Comparison of ENCODE assay signal across 12 cellular contexts in the genomic region with DNA sequence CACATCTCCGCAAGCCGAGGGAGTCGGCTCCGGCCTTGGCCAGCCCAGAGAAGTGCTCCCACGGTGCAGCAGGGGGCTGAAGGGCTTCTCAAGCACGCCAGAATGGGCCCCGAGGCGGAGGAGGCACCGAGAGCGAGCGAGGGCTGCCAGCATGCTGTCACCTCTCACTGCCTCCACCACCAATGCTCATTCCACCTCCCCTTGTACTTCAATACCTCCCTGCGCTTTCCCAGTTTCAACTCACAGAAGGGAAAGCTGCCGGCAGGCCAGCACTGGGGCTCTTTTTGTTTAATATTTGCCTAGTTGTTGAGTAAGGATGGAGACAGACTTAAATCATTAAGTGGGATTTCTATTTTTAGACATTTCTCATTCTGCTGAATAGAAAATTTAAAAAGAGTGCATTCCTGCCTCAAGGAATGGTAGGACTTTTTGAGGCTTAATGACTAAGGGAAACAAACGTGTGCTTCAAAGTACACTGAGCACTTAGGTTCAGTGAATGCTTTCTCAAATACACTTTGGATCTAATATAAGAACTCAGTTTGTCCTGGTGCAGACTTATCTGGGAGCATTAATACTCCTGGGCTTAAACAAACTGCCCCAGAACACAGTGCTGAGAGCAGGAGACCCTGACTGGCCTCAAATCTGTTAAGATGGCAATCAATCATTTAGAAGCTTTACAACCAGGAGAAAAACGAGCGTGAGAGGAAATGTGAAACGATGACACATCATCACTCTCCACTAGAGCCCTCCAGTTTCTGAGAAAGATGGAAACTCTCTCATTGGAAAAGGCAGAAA.
DNase-seq lines count a peak whose midpoint lies in the region; ATAC-seq and TF ChIP-seq lines count a peak whose summit lies in the region.
"Had no signal": no experiment of that assay in that cellular context is flagged by ENCODE, and none has a peak within 500 bp of the region (broad histone marks: within the 10 kb centered on the region; RNA-seq: fewer than 3 reads in every experiment).

No MANE protein-coding gene starts in this region.

- no peak for TF ChIP-seq CTCF in astrocyte of the cerebellum (IDR thresholded peaks at IDR 0.05; ENCODE audit: low read depth, low read length, missing control alignments)

- H4K8ac ChIP-seq in trophoblast cell (ENCODE audit: low read depth, low read length) = no peak overlapping the region

- in situ Hi-C loops in astrocyte of the cerebellum (cut with HindIII; ENCODE audit: low sequenced_read_pairs) = no loop called here

- peaks cover 3% of the 10 kb centered on the region for H3K9me3 ChIP-seq in trophoblast cell (ENCODE audit: insufficient read depth, low read depth, low read length)
- H3K9me3 ChIP-seq: gastrocnemius medialis, psoas muscle had no signal

- no peaks in the 10 kb centered on the region for H3K36me3 ChIP-seq in trophoblast cell (ENCODE audit: control insufficient read depth in 1 of 2, insufficient read depth in 2 of 2, low read length in 2 of 2)
- H3K36me3 ChIP-seq: gastrocnemius medialis had no signal

- DNase-seq in A172 (ENCODE audit: low spot score) (peak; percentile 83), HEK293T (ENCODE audit: extremely low spot score) (peak; percentile 62), astrocyte of the cerebellum (ENCODE audit: low read depth) (peak; percentile 29), left kidney (ENCODE audit: low read depth, low spot score) (peak; percentile 88), trophoblast cell (no peak), NAMALWA (ENCODE audit: low spot score) (no peak)
- DNase-seq: CD8-positive, alpha-beta T cell; gastrocnemius medialis; NCI-H524; psoas muscle had no signal

- H3K4me2 ChIP-seq in trophoblast cell (ENCODE audit: low read length) = no peak overlapping the region

- H4K12ac ChIP-seq in trophoblast cell (ENCODE audit: low read depth, low read length) = no peak overlapping the region

- H3K14ac ChIP-seq in trophoblast cell (ENCODE audit: low read length) = no peak overlapping the region

- CTCF ChIA-PET in HEK293T (lab: Yijun Ruan, JAX) = interaction anchor here (1.0 to 1.2 kb wide), 3 partner anchors 9 to 176 kb away, joined by 3 to 5 read pairs (median 4); no protein-coding TSS in a partner anchor

- H3K27me3 ChIP-seq in trophoblast cell (ENCODE audit: insufficient read depth, low read length) = no peaks in the 10 kb centered on the region
- H3K27me3 ChIP-seq: gastrocnemius medialis had no signal

- H2BK12ac ChIP-seq in trophoblast cell (ENCODE audit: low read length) = no peak overlapping the region

- H3K4ac ChIP-seq in trophoblast cell (ENCODE audit: low read depth, low read length) = no peak overlapping the region

- no peak overlapping the region for H2AFZ ChIP-seq in trophoblast cell (ENCODE audit: insufficient read depth, low read length, poor library complexity)

- POLR2A ChIA-PET in HEK293T (lab: Yijun Ruan, JAX) = interaction anchor here (1.1 kb wide), 1 partner anchor 194 kb away, joined by 3 read pairs; no protein-coding TSS in a partner anchor

- no peak overlapping the region for H2BK5ac ChIP-seq in trophoblast cell (ENCODE audit: low read depth, low read length, poor library complexity)

- no peak overlapping the region for H4K91ac ChIP-seq in trophoblast cell (ENCODE audit: low read depth, low read length)

- no peak overlapping the region for H3K9ac ChIP-seq in trophoblast cell (ENCODE audit: low read length)

- no peak overlapping the region for H2BK120ac ChIP-seq in trophoblast cell (ENCODE audit: insufficient read depth, low read length, poor library complexity)

- no peaks in the 10 kb centered on the region for H3K4me1 ChIP-seq in trophoblast cell (ENCODE audit: control insufficient read depth in 1 of 2, insufficient read depth in 2 of 2, low read length in 2 of 2)
- H3K4me1 ChIP-seq: gastrocnemius medialis, psoas muscle had no signal

- no peaks in the 10 kb centered on the region for H3K79me1 ChIP-seq in trophoblast cell (ENCODE audit: low read length)

- WGBS in trophoblast cell (ENCODE audit: extremely low coverage, insufficient coverage, insufficient read length) = no CpG with 5 or more reads among the region's 17 CpGs

- no peak overlapping the region for H3K27ac ChIP-seq in trophoblast cell (ENCODE audit: low read depth, low read length)
- H3K27ac ChIP-seq: gastrocnemius medialis, psoas muscle had no signal

- no peak overlapping the region for H3K23ac ChIP-seq in trophoblast cell (ENCODE audit: low read length)

- no peak for ATAC-seq in HG02938 (IDR thresholded peaks at IDR 0.05; ENCODE audit: unreplicated experiment)
- ATAC-seq in GM21528 (IDR thresholded peaks at IDR 0.05; ENCODE audit: low FRiP score, unreplicated experiment) = no peak
- ATAC-seq: CD8-positive, alpha-beta T cell; gastrocnemius medialis; psoas muscle had no signal

- no peaks in the 10 kb centered on the region for H3K79me2 ChIP-seq in trophoblast cell (ENCODE audit: control insufficient read depth, insufficient read depth, low read length, poor library complexity)

- H2AK5ac ChIP-seq in trophoblast cell (ENCODE audit: low read length) = no peak overlapping the region

- H3K18ac ChIP-seq in trophoblast cell (ENCODE audit: low read length) = no peak overlapping the region

- no peak overlapping the region for H3K4me3 ChIP-seq in astrocyte of the cerebellum (ENCODE audit: low read depth, low read length)
- H3K4me3 ChIP-seq in trophoblast cell (ENCODE audit: low read depth, low read length) = no peak overlapping the region
- H3K4me3 ChIP-seq: gastrocnemius medialis, psoas muscle had no signal

TF ChIP-seq in HEK293T, 16 proteins besides CTCF, POLR2A, EP300 and RAD21:
- TF ChIP-seq FOXA1 (IDR thresholded peaks at IDR 0.05) (no peak), L3MBTL2 (conservative IDR thresholded peaks at IDR 0.05) (peak; percentile 13; the same call in 1 of the 2 replicates)
- TF ChIP-seq, protein P1, sequence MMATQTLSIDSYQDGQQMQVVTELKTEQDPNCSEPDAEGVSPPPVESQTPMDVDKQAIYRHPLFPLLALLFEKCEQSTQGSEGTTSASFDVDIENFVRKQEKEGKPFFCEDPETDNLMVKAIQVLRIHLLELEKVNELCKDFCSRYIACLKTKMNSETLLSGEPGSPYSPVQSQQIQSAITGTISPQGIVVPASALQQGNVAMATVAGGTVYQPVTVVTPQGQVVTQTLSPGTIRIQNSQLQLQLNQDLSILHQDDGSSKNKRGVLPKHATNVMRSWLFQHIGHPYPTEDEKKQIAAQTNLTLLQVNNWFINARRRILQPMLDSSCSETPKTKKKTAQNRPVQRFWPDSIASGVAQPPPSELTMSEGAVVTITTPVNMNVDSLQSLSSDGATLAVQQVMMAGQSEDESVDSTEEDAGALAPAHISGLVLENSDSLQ (IDR thresholded peaks at IDR 0.05) = peak; percentile 93
TF ChIP-seq in HEK293T: peak in this region for 2.

Comparison
In these comparisons a context has a peak if more than half of its experiments do, and no peak if none do; other contexts are left out.
1. DNase-seq: peak in A172 (single experiment), HEK293T (single experiment), astrocyte of the cerebellum (single experiment) and left kidney (single experiment); none in trophoblast cell (0 of 2) and NAMALWA (single experiment).